In genomic region chr14:104137297-104138097, GRCh38 we compare ENCODE assay signal across 8 cellular contexts. TPM values are rescaled to one million over a fixed set of nuclear protein-coding genes. Genes with fewer than 3 reads are reported as not detected.
DNase-seq lines count a peak whose midpoint lies in the region; ATAC-seq and TF ChIP-seq lines count a peak whose summit lies in the region.

No MANE protein-coding gene starts in this region.

- H3K79me2 ChIP-seq in MM.1S (ENCODE audit: low read length) (no peaks in the 10 kb centered on the region), mammary epithelial cell (ENCODE audit: insufficient read depth, low read length) (no peaks in the 10 kb centered on the region)

- TF ChIP-seq CTCF in MM.1S (IDR thresholded peaks at IDR 0.05; ENCODE audit: low read length): peak; percentile 47
- TF ChIP-seq CTCF in WI38 (IDR thresholded peaks at IDR 0.05; ENCODE audit: low read depth, low read length): peak; percentile 42
- peak; percentile 32 to 68 for TF ChIP-seq CTCF in mammary epithelial cell (conservative IDR thresholded peaks at IDR 0.05 in 1 of 2, IDR thresholded peaks at IDR 0.05 in 1 of 2; ENCODE audit: extremely low read depth in 1 of 2, insufficient read depth in 1 of 2, low read depth in 1 of 2, low read length in 2 of 2)

- no peaks in the 10 kb centered on the region for H3K9me2 ChIP-seq in MM.1S (replicated peaks; ENCODE audit: insufficient read depth, low read length)

- CTCF ChIA-PET in mammary epithelial cell (lab: Charles Lee; ENCODE audit: low non-redundant PET): interaction anchor here (0.6 kb wide), 1 partner anchor 822 kb away, joined by 4 read pairs; no protein-coding TSS in a partner anchor

- H3K36me3 ChIP-seq in MM.1S (replicated peaks; ENCODE audit: insufficient read depth, low read length): no peaks in the 10 kb centered on the region
- H3K36me3 ChIP-seq in mammary epithelial cell (ENCODE audit: insufficient read depth, low read length): no peaks in the 10 kb centered on the region

- intact Hi-C loops in mammary epithelial cell (cut with micrococcal nuclease): loop anchor here (1.0 kb wide), 2 partner anchors 427 to 503 kb away; no protein-coding TSS in a partner anchor

- H3K4me3 ChIP-seq in MM.1S (ENCODE audit: low read length): no peak overlapping the region
- no peak overlapping the region for H3K4me3 ChIP-seq in WI38 (ENCODE audit: low read depth, low read length)
- H3K4me3 ChIP-seq in mammary epithelial cell (replicated peaks in 1 of 3; ENCODE audit: insufficient read depth in 1 of 3, low read depth in 2 of 3, low read length in 3 of 3): no peak overlapping the region

- H2AFZ ChIP-seq in MM.1S (ENCODE audit: low read length) (no peak overlapping the region), mammary epithelial cell (ENCODE audit: low read depth, low read length) (no peak overlapping the region)

- H3K4me1 ChIP-seq in MM.1S (ENCODE audit: low read length) (no peaks in the 10 kb centered on the region), mammary epithelial cell (ENCODE audit: insufficient read depth, low read length) (peaks cover 12% of the 10 kb centered on the region)

- 0% methylated on average over 19 of the region's 88 CpGs for whole genome bisulfite sequencing in mammary epithelial cell (ENCODE audit: low coverage, missing lambda C conversion rate)

- dilution Hi-C loops in mammary epithelial cell (cut with HindIII; ENCODE audit: low sequenced_read_pairs): no loop called here

- H3K27me3 ChIP-seq in MM.1S (replicated peaks; ENCODE audit: insufficient read depth, low read length): peaks cover 10% of the 10 kb centered on the region
- H3K27me3 ChIP-seq in mammary epithelial cell (ENCODE audit: insufficient read depth, low read length): peaks cover 37% of the 10 kb centered on the region

- no peak for ATAC-seq in GM18502 (IDR thresholded peaks at IDR 0.05; ENCODE audit: poor library complexity, unreplicated experiment)

- H3K9ac ChIP-seq in MM.1S (ENCODE audit: low read length) (no peak overlapping the region), mammary epithelial cell (ENCODE audit: insufficient read depth, low read length) (no peak overlapping the region)

- H3F3A ChIP-seq in MM.1S (ENCODE audit: insufficient read depth, low read length): no peaks in the 10 kb centered on the region

- H4K20me1 ChIP-seq in MM.1S (ENCODE audit: insufficient read depth, low read length): no peaks in the 10 kb centered on the region
- H4K20me1 ChIP-seq in mammary epithelial cell (ENCODE audit: insufficient read depth, low read length): peaks cover 4% of the 10 kb centered on the region

- in situ Hi-C loops in mammary epithelial cell (cut with MboI; ENCODE audit: low sequenced_read_pairs in 2 of 2): loop anchor here (5.0 to 25.0 kb wide), 4 partner anchors 425 to 507 kb away; no protein-coding TSS in a partner anchor

- DNase-seq in EL (peak; percentile 18), MM.1S (peak; percentile 19), mammary epithelial cell (no peak), iris pigment epithelial cell (ENCODE audit: low read depth) (peak; percentile 46), NCI-H1048 (lab: John Stamatoyannopoulos, UW) (no peak)
- DNase-seq in stimulated activated CD4-positive, alpha-beta T cell treated with anti-CD3 and anti-CD28 coated beads, Interleukin-15, amount 100 ng/mL, for 24 hours: peak; percentile 79

- BruUV-seq in mammary epithelial cell (replicated peaks; lab: Mats Ljungman, UMichigan): no TSS peak

- H3K4me2 ChIP-seq in MM.1S (ENCODE audit: low read depth, low read length): peak overlapping the region; percentile 12; the same call in 1 of the 2 replicates
- H3K4me2 ChIP-seq in mammary epithelial cell (ENCODE audit: insufficient read depth, low read depth, low read length): peak overlapping the region; percentile 67

- H3K9me3 ChIP-seq in MM.1S (replicated peaks; ENCODE audit: insufficient read depth, low read length) (no peaks in the 10 kb centered on the region), mammary epithelial cell (replicated peaks; ENCODE audit: insufficient read depth, low read length) (no peaks in the 10 kb centered on the region)

- H3K27ac ChIP-seq in MM.1S (ENCODE audit: low read length) (no peak overlapping the region), mammary epithelial cell (ENCODE audit: insufficient read depth, low read depth, low read length) (no peak overlapping the region)

RNA-seq across cellular contexts. Expression of gene KIF26A, which starts 0.9 kb away (rescaled TPM):
- under 1 TPM; 0.19 to 0.67 TPM for total RNA-seq in mammary epithelial cell
- 0.02 TPM for polyA plus RNA-seq in mammary epithelial cell
- polyA minus RNA-seq in mammary epithelial cell: not detected

RNA-seq across cellular contexts. Expression of gene ASPG, which starts 52.0 kb away (rescaled TPM):
- total RNA-seq in mammary epithelial cell: under 1 TPM in 1 of 2 donors, not detected in 1; 0.09 TPM
- polyA plus RNA-seq in mammary epithelial cell: not detected
- polyA minus RNA-seq in mammary epithelial cell: not detected

Comparison
In these comparisons a context has a peak if more than half of its experiments do, and no peak if none do; other contexts are left out.
1. DNase-seq: peak in EL (single experiment), MM.1S (single experiment), iris pigment epithelial cell (single experiment) and stimulated activated CD4-positive, alpha-beta T cell treated with anti-CD3 and anti-CD28 coated beads, Interleukin-15, amount 100 ng/mL, for 24 hours (single experiment); none in mammary epithelial cell (single experiment) and NCI-H1048 (single experiment).
2. Peak in every context shown above with its lines, with median percentiles within 50 percentile points of each other: CTCF ChIP-seq.